Comparison of ENCODE assay signal across 14 cellular contexts in the genomic region with DNA sequence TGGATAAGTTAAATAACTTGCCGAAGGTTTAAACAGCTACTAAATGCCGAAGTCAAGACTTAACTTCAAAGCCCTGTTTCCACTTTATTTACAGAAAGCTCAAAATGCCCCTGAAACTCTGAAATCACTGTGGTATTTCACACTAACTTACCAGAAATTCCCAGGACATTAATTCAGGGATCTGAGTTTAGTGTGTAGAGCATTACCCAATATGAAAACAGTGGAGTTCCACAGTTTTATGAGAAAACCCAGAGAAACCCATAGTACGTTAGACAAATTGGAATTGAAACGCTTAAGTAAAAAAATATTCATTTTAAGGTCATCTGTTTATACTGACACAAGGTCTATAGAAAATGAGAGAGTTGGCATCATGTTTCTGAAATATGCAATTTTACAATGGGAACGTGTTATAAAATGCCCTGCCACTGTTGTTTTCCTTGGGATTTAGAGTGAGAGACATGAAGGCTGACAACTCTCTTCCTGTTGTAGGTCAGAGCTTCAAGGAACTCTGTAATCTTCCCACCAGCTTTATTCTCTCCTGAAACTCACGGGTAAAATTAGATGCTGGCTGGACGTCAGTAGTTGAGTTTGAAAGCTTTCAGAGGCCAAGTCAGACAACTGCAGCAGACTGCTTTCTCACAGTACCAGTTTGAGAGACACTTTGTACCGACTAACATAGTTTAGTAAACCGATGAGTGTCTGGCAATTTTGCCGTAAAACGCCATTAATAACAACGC.
DNase-seq lines count a peak whose midpoint lies in the region; ATAC-seq, FAIRE-seq and TF ChIP-seq lines count a peak whose summit lies in the region.
"Had no signal": no experiment of that assay in that cellular context is flagged by ENCODE, and none has a peak within 500 bp of the region (broad histone marks: within the 10 kb centered on the region; RNA-seq: fewer than 3 reads in every experiment).

No MANE protein-coding gene starts in this region.

- no peak overlapping the region for H2BK120ac ChIP-seq in H1 (replicated peaks; ENCODE audit: low read depth, low read length)

- no peak overlapping the region for H2BK15ac ChIP-seq in H1 (ENCODE audit: low read length)

- no peak overlapping the region for H2AFZ ChIP-seq in H1 (ENCODE audit: low read length)

- no peaks in the 10 kb centered on the region for H3K79me2 ChIP-seq in H1 (ENCODE audit: control insufficient read depth in 1 of 2, insufficient read depth in 2 of 2, low read length in 2 of 2)

- H3K4me1 ChIP-seq in H1 (replicated peaks in 1 of 4; ENCODE audit: control insufficient read depth in 3 of 4, insufficient read depth in 4 of 4, low read length in 3 of 4): no peaks in the 10 kb centered on the region
- H3K4me1 ChIP-seq in lower lobe of right lung: peaks cover 3% of the 10 kb centered on the region
- peaks cover 16% of the 10 kb centered on the region for H3K4me1 ChIP-seq in testis

- H2AK5ac ChIP-seq in H1 (ENCODE audit: low read depth, low read length): no peak overlapping the region

- no peak overlapping the region for H4K91ac ChIP-seq in H1 (replicated peaks; ENCODE audit: insufficient read length, low read length)

- POLR2A ChIA-PET in H1 (lab: Charles Lee; ENCODE audit: partially characterized antibody): interaction anchor here (1.0 kb wide), 1 partner anchor 24 kb away, joined by 6 read pairs; no protein-coding TSS in a partner anchor

- H3K56ac ChIP-seq in H1 (replicated peaks; ENCODE audit: insufficient read length, low read depth, low read length): no peak overlapping the region

- H3K36me3 ChIP-seq in H1 (ENCODE audit: control insufficient read depth in 2 of 4, insufficient read depth in 4 of 4, low read length in 3 of 4): no peaks in the 10 kb centered on the region
- no peaks in the 10 kb centered on the region for H3K36me3 ChIP-seq in lower lobe of right lung
- H3K36me3 ChIP-seq in testis (ENCODE audit: low read depth, missing control alignments): no peaks in the 10 kb centered on the region

- DNase-seq in NCI-H460 (ENCODE audit: extremely low read depth, low read depth) (peak; percentile 98), H1 (ENCODE audit: low read depth in 1 of 2, low spot score in 2 of 2) (no peak), lower lobe of right lung (no peak), testis (no peak), omental fat pad (ENCODE audit: low spot score) (no peak), Kasumi-1 (lab: John Stamatoyannopoulos, UW) (no peak), NCI-H146 treated with DMSO at 0.1 percent for 48 hours (lab: John Stamatoyannopoulos, UW; ENCODE audit: unreplicated experiment) (no peak)
- DNase-seq in activated naive CD8-positive, alpha-beta T cell treated with anti-CD3 and anti-CD28 coated beads, Interleukin-2, amount 50 U/mL, for 24 hours: no peak
- DNase-seq: CD4-positive, CD25-positive, alpha-beta regulatory T cell; NCI-H524 treated with DMSO at 0.1 percent for 48 hours; stimulated activated CD4-positive, alpha-beta T cell treated with anti-CD3 and anti-CD28 coated beads, Interleukin-15, amount 100 ng/mL, for 24 hours had no signal

- H3K9me3 ChIP-seq in H1 (ENCODE audit: insufficient read depth in 2 of 2, low read depth in 1 of 2, low read length in 1 of 2) (no peaks in the 10 kb centered on the region), lower lobe of right lung (no peaks in the 10 kb centered on the region), testis (no peaks in the 10 kb centered on the region)

- no peaks in the 10 kb centered on the region for H3K27me3 Mint-ChIP-seq in activated naive CD8-positive, alpha-beta T cell treated with anti-CD3 and anti-CD28 coated beads, Interleukin-2, amount 50 U/mL, for 24 hours
- H3K27me3 Mint-ChIP-seq: CD4-positive, CD25-positive, alpha-beta regulatory T cell; natural killer cell treated with Interleukin-12 subunit alpha and Interleukin-12 subunit beta and Interleukin-15 and Interleukin-18, amount 100 ng/mL, for 72 hours had no signal

- no peak overlapping the region for H3K4me3 Mint-ChIP-seq in activated naive CD8-positive, alpha-beta T cell treated with anti-CD3 and anti-CD28 coated beads, Interleukin-2, amount 50 U/mL, for 24 hours
- H3K4me3 Mint-ChIP-seq: CD4-positive, CD25-positive, alpha-beta regulatory T cell; natural killer cell treated with Interleukin-12 subunit alpha and Interleukin-12 subunit beta and Interleukin-15 and Interleukin-18, amount 100 ng/mL, for 72 hours had no signal

- no peak overlapping the region for H3K9ac ChIP-seq in H1 (replicated peaks in 1 of 4; ENCODE audit: extremely low read depth in 1 of 4, low read depth in 3 of 4, low read length in 3 of 4)

- H3K4me2 ChIP-seq in H1 (ENCODE audit: insufficient read depth in 1 of 2, low read depth in 2 of 2, low read length in 2 of 2): no peak overlapping the region

- no peak overlapping the region for H3K23ac ChIP-seq in H1 (ENCODE audit: insufficient read length)

- 85% methylated on average over 12 of the region's 12 CpGs; no CpG with 5 or more reads in 1 of the 2 experiments for WGBS in H1 (ENCODE audit: extremely low coverage in 1 of 2, insufficient coverage in 1 of 2, insufficient read length in 1 of 2, insufficient replicate concordance in 2 of 2, low coverage in 1 of 2, low lambda C conversion rate in 2 of 2, missing lambda C conversion rate in 1 of 2), 2 experiments
- 50 to 69% methylated on average over 12 of the region's 12 CpGs for WGBS in testis, 2 donors

- H3K4me3 ChIP-seq in H1 (ENCODE audit: extremely low read depth in 1 of 4, insufficient read depth in 2 of 4, low read depth in 3 of 4, low read length in 4 of 4): no peak overlapping the region
- no peak overlapping the region for H3K4me3 ChIP-seq in lower lobe of right lung
- no peak overlapping the region for H3K4me3 ChIP-seq in testis

- no peak overlapping the region for H2BK12ac ChIP-seq in H1 (ENCODE audit: low read depth, low read length)

- CTCF ChIA-PET in H1 (lab: Charles Lee; ENCODE audit: partially characterized antibody): interaction anchor here (0.7 to 0.8 kb wide), 2 partner anchors 294 to 539 kb away, joined by 3 read pairs; no protein-coding TSS in a partner anchor

- H4K5ac ChIP-seq in H1 (ENCODE audit: insufficient read length, low read depth, low read length): no peak overlapping the region

- no peaks in the 10 kb centered on the region for H3K36me3 Mint-ChIP-seq in activated naive CD8-positive, alpha-beta T cell treated with anti-CD3 and anti-CD28 coated beads, Interleukin-2, amount 50 U/mL, for 24 hours (ENCODE audit: low read depth)
- H3K36me3 Mint-ChIP-seq: CD4-positive, CD25-positive, alpha-beta regulatory T cell; natural killer cell treated with Interleukin-12 subunit alpha and Interleukin-12 subunit beta and Interleukin-15 and Interleukin-18, amount 100 ng/mL, for 72 hours had no signal

- H3K27me3 ChIP-seq in H1 (replicated peaks in 1 of 4; ENCODE audit: control insufficient read depth in 3 of 4, extremely low read depth in 1 of 4, insufficient read depth in 3 of 4, low read length in 3 of 4) (no peaks in the 10 kb centered on the region), lower lobe of right lung (ENCODE audit: low read depth) (no peaks in the 10 kb centered on the region), testis (no peaks in the 10 kb centered on the region)

- no peak for TF ChIP-seq EP300 in H1 (IDR thresholded peaks at IDR 0.05; ENCODE audit: borderline replicate concordance in 1 of 2, low read depth in 2 of 2, low read length in 2 of 2)

- TF ChIP-seq POLR2A in H1 (IDR thresholded peaks at IDR 0.05; ENCODE audit: control extremely low read depth in 1 of 2, low read depth in 2 of 2, low read length in 2 of 2) (no peak), testis (IDR thresholded peaks at IDR 0.05) (no peak)

- H3K27ac ChIP-seq in H1 (ENCODE audit: low read depth, low read length) (no peak overlapping the region), lower lobe of right lung (peak overlapping the region; percentile 61), testis (peak overlapping the region; percentile 34 to 40)
- H3K27ac ChIP-seq: HL-60 had no signal

- TF ChIP-seq RAD21 in H1 (IDR thresholded peaks at IDR 0.05 in 1 of 2, conservative IDR thresholded peaks at IDR 0.05 in 1 of 2; ENCODE audit: low read depth in 2 of 2, low read length in 2 of 2): no peak

- no peaks in the 10 kb centered on the region for H3K9me3 Mint-ChIP-seq in activated naive CD8-positive, alpha-beta T cell treated with anti-CD3 and anti-CD28 coated beads, Interleukin-2, amount 50 U/mL, for 24 hours
- H3K9me3 Mint-ChIP-seq: CD4-positive, CD25-positive, alpha-beta regulatory T cell; natural killer cell treated with Interleukin-12 subunit alpha and Interleukin-12 subunit beta and Interleukin-15 and Interleukin-18, amount 100 ng/mL, for 72 hours had no signal

- no peaks in the 10 kb centered on the region for H3K4me1 Mint-ChIP-seq in activated naive CD8-positive, alpha-beta T cell treated with anti-CD3 and anti-CD28 coated beads, Interleukin-2, amount 50 U/mL, for 24 hours

- H3K27ac Mint-ChIP-seq in activated naive CD8-positive, alpha-beta T cell treated with anti-CD3 and anti-CD28 coated beads, Interleukin-2, amount 50 U/mL, for 24 hours: no peak overlapping the region
- H3K27ac Mint-ChIP-seq: natural killer cell treated with Interleukin-12 subunit alpha and Interleukin-12 subunit beta and Interleukin-15 and Interleukin-18, amount 100 ng/mL, for 72 hours had no signal

- no peak for FAIRE-seq in H1 (lab: Jason Lieb, UNC)
- FAIRE-seq: TTC549 had no signal

- peak; percentile 35 to 56 for ATAC-seq in lower lobe of right lung
- ATAC-seq in activated naive CD8-positive, alpha-beta T cell treated with anti-CD3 and anti-CD28 coated beads, Interleukin-2, amount 50 U/mL, for 24 hours: no peak
- no peak for ATAC-seq in omental fat pad (ENCODE audit: low FRiP score)
- ATAC-seq: natural killer cell treated with Interleukin-12 subunit alpha and Interleukin-12 subunit beta and Interleukin-15 and Interleukin-18, amount 100 ng/mL, for 72 hours had no signal

- intact Hi-C loops in lower lobe of right lung (cut with DNase I): no loop called here
- intact Hi-C loops in testis (cut with DNase I; ENCODE audit: low total_unique reads): no loop called here

- no peaks in the 10 kb centered on the region for H3K23me2 ChIP-seq in H1 (ENCODE audit: low read depth, low read length)

- no peak overlapping the region for H4K8ac ChIP-seq in H1 (ENCODE audit: extremely low read depth, insufficient read depth, low read length)

- H3K4ac ChIP-seq in H1 (replicated peaks; ENCODE audit: insufficient read length, low read depth, low read length): no peak overlapping the region

- no peak overlapping the region for H2BK20ac ChIP-seq in H1 (ENCODE audit: low read length)

- H2BK5ac ChIP-seq in H1 (ENCODE audit: low read depth, low read length): no peak overlapping the region

- no peak for TF ChIP-seq CTCF in H1 (IDR thresholded peaks at IDR 0.05; ENCODE audit: control extremely low read depth in 1 of 3, insufficient read depth in 1 of 3, low read depth in 1 of 3, low read length in 3 of 3)
- TF ChIP-seq CTCF in lower lobe of right lung (IDR thresholded peaks at IDR 0.05): no peak
- no peak for TF ChIP-seq CTCF in testis (IDR thresholded peaks at IDR 0.05)
- TF ChIP-seq CTCF in omental fat pad (IDR thresholded peaks at IDR 0.05): no peak

- H4K20me1 ChIP-seq in H1 (replicated peaks in 1 of 2; ENCODE audit: control insufficient read depth in 1 of 2, insufficient read depth in 2 of 2, low read length in 2 of 2): no peaks in the 10 kb centered on the region

- H3K14ac ChIP-seq in H1 (ENCODE audit: insufficient read length): peak overlapping the region; percentile 77

- H3K79me1 ChIP-seq in H1 (ENCODE audit: low read depth, low read length): no peaks in the 10 kb centered on the region

- H3K18ac ChIP-seq in H1 (ENCODE audit: extremely low read depth, low read length): no peak overlapping the region

Comparison
In these comparisons a context has a peak if more than half of its experiments do, and no peak if none do; other contexts are left out.
1. ATAC-seq: peak in lower lobe of right lung (2 of 2); none in activated naive CD8-positive, alpha-beta T cell treated with anti-CD3 and anti-CD28 coated beads, Interleukin-2, amount 50 U/mL, for 24 hours (single experiment) and omental fat pad (single experiment).